Comparison of ENCODE assay signal across 1 cellular context in genomic region chr1:19255288-19255687, GRCh38.
A peak's percentile ranks its signal among the peaks of the same experiment; 100 is the strongest.
TF ChIP-seq lines count a peak whose summit lies in the region.

No MANE protein-coding gene starts in this region.

TF ChIP-seq in K562, 482 proteins besides CTCF, POLR2A, EP300 and RAD21:
- peak; percentile 14; the same call in 1 of the 2 replicates for TF ChIP-seq RBFOX2 (IDR thresholded peaks at IDR 0.05; ENCODE audit: low read depth, low read length)
- TF ChIP-seq MED1 (CRISPR knock-in tag; IDR thresholded peaks at IDR 0.05; ENCODE audit: borderline replicate concordance) = no peak
- TF ChIP-seq NRF1 (conservative IDR thresholded peaks at IDR 0.05 in 1 of 2, IDR thresholded peaks at IDR 0.05 in 1 of 2) = no peak
- 0 out of 2 replicates have a peak, but pooled peaks have one; percentile 5 for TF ChIP-seq ZNF121 (CRISPR knock-in tag; conservative IDR thresholded peaks at IDR 0.05)
- no peak for TF ChIP-seq STAT5B (CRISPR knock-in tag; IDR thresholded peaks at IDR 0.05)
- TF ChIP-seq CBX3 (IDR thresholded peaks at IDR 0.05; ENCODE audit: borderline replicate concordance in 1 of 2, low read length in 2 of 2) = no peak
- no peak for TF ChIP-seq PML (IDR thresholded peaks at IDR 0.05; ENCODE audit: low read length)
- no peak for TF ChIP-seq TCF7L2 (IDR thresholded peaks at IDR 0.05; ENCODE audit: low read depth, low read length)
